Comparison of ENCODE assay signal across 1 cellular context in the genomic region with DNA sequence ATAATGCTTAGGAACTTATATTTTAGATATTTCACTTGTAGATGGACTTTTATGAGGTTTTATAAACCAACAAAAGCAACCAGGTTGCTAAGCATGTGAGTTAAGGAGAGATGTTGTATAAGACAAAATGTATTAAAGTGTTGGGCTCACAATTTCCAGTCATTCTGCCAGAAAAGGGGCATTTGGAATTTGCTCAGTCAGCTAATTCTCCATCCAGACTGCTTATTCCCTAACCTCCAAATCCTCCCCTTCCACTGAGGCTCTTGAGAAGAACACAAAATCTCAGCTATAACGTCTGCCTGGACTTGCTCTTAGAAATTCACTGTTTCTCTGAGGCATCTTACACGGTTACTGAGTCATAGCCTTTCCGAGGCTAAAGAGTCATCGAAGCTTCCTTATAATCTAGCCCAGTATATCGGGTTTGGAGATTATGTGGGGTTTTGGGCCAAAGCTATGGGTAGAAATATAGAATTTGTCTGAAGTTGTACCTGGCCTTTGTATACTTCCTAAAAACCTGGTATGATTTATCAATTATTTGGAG.
TF ChIP-seq lines count a peak whose summit lies in the region.

No MANE protein-coding gene starts in this region.

TF ChIP-seq in GM23338, 12 proteins besides CTCF, POLR2A, EP300 and RAD21 (continued from another document):
- TF ChIP-seq ZNF114 (CRISPR knock-in tag; IDR thresholded peaks at IDR 0.05) (no peak), POLR2AphosphoS5 (IDR thresholded peaks at IDR 0.05; ENCODE audit: low read depth) (no peak), EZH2phosphoT487 (IDR thresholded peaks at IDR 0.05; ENCODE audit: unreplicated experiment) (no peak), CREB1 (CRISPR knock-in tag; IDR thresholded peaks at IDR 0.05; ENCODE audit: low read depth) (no peak), ZNF462 (CRISPR knock-in tag; IDR thresholded peaks at IDR 0.05) (no peak), STAT1 (IDR thresholded peaks at IDR 0.05; ENCODE audit: unreplicated experiment) (no peak)
- TF ChIP-seq, protein P1, sequence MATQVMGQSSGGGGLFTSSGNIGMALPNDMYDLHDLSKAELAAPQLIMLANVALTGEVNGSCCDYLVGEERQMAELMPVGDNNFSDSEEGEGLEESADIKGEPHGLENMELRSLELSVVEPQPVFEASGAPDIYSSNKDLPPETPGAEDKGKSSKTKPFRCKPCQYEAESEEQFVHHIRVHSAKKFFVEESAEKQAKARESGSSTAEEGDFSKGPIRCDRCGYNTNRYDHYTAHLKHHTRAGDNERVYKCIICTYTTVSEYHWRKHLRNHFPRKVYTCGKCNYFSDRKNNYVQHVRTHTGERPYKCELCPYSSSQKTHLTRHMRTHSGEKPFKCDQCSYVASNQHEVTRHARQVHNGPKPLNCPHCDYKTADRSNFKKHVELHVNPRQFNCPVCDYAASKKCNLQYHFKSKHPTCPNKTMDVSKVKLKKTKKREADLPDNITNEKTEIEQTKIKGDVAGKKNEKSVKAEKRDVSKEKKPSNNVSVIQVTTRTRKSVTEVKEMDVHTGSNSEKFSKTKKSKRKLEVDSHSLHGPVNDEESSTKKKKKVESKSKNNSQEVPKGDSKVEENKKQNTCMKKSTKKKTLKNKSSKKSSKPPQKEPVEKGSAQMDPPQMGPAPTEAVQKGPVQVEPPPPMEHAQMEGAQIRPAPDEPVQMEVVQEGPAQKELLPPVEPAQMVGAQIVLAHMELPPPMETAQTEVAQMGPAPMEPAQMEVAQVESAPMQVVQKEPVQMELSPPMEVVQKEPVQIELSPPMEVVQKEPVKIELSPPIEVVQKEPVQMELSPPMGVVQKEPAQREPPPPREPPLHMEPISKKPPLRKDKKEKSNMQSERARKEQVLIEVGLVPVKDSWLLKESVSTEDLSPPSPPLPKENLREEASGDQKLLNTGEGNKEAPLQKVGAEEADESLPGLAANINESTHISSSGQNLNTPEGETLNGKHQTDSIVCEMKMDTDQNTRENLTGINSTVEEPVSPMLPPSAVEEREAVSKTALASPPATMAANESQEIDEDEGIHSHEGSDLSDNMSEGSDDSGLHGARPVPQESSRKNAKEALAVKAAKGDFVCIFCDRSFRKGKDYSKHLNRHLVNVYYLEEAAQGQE (IDR thresholded peaks at IDR 0.05; ENCODE audit: unreplicated experiment), result no peak
